Comparison of ENCODE assay signal across 1 cellular context in the genomic region with DNA sequence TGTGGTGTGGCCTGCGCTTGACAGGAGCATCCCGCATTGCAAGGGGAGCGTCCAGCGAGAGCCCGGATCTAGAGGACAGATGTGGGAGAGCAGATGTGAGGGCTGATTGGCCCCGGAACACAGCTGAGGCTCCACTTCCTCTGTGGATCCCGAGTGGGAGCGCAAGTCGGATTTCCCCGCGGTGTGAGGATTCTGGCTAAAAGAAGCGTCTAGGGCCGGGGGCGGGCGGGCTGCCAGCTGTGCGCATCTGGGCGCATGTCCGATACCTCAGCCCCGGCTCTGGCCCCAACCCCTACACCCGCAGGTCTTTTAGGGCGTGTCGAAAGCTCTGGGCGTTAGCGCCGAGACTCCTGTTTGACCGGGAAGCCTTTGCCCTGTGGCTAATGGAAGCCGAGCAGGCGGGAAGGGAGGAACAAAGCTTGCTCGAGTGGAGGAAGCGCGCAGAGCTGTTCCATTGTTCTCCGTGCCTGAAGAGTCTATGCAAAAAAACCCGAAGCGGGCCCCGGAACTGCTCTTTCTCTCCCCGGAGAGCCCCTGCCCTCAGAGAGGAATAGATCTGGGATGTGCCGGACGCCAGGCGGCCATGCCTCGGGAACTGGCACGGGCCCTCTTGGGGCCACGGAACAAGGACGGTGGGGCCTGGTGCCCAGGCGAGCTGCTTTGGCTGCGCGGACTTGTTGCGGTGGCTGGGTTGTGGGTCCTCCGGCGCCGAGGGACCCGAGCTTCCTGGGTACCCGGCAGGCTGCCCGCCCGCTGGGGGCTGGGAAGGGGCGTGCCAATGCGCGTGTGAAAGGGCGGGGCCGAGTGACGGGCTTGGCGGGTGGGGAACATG.
TF ChIP-seq lines count a peak whose summit lies in the region.

No MANE protein-coding gene starts in this region.

TF ChIP-seq in K562, 482 proteins besides CTCF, POLR2A, EP300 and RAD21 (continued from another document and continues in another):
- TF ChIP-seq ELF1 (tag; IDR thresholded peaks at IDR 0.05): peak; percentile 20; the same call in 1 of the 2 replicates
- peak in 1 of 2 experiments; percentile 70 for TF ChIP-seq E2F6 (IDR thresholded peaks at IDR 0.05; ENCODE audit: borderline replicate concordance in 1 of 2, extremely low read depth in 1 of 2, insufficient read depth in 1 of 2, insufficient read length in 1 of 2, low read depth in 1 of 2, low read length in 1 of 2, poor library complexity in 1 of 2, severe bottlenecking in 1 of 2)
- TF ChIP-seq TAF9B (IDR thresholded peaks at IDR 0.05; ENCODE audit: partially characterized antibody): no peak
- no peak for TF ChIP-seq ZNF75A (CRISPR knock-in tag; IDR thresholded peaks at IDR 0.05)
- peak; percentile 80; the same call in 1 of the 2 replicates for TF ChIP-seq KDM2B (CRISPR knock-in tag; IDR thresholded peaks at IDR 0.05)
- no peak for TF ChIP-seq HNRNPLL (IDR thresholded peaks at IDR 0.05; ENCODE audit: low read depth, low read length, poor library complexity, severe bottlenecking)
- TF ChIP-seq, protein P1, sequence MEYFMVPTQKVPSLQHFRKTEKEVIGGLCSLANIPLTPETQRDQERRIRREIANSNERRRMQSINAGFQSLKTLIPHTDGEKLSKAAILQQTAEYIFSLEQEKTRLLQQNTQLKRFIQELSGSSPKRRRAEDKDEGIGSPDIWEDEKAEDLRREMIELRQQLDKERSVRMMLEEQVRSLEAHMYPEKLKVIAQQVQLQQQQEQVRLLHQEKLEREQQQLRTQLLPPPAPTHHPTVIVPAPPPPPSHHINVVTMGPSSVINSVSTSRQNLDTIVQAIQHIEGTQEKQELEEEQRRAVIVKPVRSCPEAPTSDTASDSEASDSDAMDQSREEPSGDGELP (CRISPR knock-in tag; IDR thresholded peaks at IDR 0.05; ENCODE audit: borderline replicate concordance): peak; percentile 75
- TF ChIP-seq RFX7 (CRISPR knock-in tag; IDR thresholded peaks at IDR 0.05): no peak
- TF ChIP-seq, protein P2, sequence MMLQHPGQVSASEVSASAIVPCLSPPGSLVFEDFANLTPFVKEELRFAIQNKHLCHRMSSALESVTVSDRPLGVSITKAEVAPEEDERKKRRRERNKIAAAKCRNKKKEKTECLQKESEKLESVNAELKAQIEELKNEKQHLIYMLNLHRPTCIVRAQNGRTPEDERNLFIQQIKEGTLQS (IDR thresholded peaks at IDR 0.05): no peak
- TF ChIP-seq, protein P2 (CRISPR knock-in tag; conservative IDR thresholded peaks at IDR 0.05): 0 out of 2 replicates have a peak, but pooled peaks have one; percentile 50
- peak; percentile 65 for TF ChIP-seq POLR2G (IDR thresholded peaks at IDR 0.05; ENCODE audit: low read depth, low read length)
- TF ChIP-seq, protein P3, sequence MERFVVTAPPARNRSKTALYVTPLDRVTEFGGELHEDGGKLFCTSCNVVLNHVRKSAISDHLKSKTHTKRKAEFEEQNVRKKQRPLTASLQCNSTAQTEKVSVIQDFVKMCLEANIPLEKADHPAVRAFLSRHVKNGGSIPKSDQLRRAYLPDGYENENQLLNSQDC (CRISPR knock-in tag; IDR thresholded peaks at IDR 0.05): no peak
- TF ChIP-seq ZNF23 (CRISPR knock-in tag; IDR thresholded peaks at IDR 0.05): no peak
- TF ChIP-seq, protein P4, sequence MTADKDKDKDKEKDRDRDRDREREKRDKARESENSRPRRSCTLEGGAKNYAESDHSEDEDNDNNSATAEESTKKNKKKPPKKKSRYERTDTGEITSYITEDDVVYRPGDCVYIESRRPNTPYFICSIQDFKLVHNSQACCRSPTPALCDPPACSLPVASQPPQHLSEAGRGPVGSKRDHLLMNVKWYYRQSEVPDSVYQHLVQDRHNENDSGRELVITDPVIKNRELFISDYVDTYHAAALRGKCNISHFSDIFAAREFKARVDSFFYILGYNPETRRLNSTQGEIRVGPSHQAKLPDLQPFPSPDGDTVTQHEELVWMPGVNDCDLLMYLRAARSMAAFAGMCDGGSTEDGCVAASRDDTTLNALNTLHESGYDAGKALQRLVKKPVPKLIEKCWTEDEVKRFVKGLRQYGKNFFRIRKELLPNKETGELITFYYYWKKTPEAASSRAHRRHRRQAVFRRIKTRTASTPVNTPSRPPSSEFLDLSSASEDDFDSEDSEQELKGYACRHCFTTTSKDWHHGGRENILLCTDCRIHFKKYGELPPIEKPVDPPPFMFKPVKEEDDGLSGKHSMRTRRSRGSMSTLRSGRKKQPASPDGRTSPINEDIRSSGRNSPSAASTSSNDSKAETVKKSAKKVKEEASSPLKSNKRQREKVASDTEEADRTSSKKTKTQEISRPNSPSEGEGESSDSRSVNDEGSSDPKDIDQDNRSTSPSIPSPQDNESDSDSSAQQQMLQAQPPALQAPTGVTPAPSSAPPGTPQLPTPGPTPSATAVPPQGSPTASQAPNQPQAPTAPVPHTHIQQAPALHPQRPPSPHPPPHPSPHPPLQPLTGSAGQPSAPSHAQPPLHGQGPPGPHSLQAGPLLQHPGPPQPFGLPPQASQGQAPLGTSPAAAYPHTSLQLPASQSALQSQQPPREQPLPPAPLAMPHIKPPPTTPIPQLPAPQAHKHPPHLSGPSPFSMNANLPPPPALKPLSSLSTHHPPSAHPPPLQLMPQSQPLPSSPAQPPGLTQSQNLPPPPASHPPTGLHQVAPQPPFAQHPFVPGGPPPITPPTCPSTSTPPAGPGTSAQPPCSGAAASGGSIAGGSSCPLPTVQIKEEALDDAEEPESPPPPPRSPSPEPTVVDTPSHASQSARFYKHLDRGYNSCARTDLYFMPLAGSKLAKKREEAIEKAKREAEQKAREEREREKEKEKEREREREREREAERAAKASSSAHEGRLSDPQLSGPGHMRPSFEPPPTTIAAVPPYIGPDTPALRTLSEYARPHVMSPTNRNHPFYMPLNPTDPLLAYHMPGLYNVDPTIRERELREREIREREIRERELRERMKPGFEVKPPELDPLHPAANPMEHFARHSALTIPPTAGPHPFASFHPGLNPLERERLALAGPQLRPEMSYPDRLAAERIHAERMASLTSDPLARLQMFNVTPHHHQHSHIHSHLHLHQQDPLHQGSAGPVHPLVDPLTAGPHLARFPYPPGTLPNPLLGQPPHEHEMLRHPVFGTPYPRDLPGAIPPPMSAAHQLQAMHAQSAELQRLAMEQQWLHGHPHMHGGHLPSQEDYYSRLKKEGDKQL (CRISPR knock-in tag; IDR thresholded peaks at IDR 0.05; ENCODE audit: borderline replicate concordance): no peak
- peak; percentile 52; the same call in 1 of the 2 replicates for TF ChIP-seq CREB1 (IDR thresholded peaks at IDR 0.05)
- no peak for TF ChIP-seq CREB1 (CRISPR knock-in tag; IDR thresholded peaks at IDR 0.05)
- TF ChIP-seq, protein P5, sequence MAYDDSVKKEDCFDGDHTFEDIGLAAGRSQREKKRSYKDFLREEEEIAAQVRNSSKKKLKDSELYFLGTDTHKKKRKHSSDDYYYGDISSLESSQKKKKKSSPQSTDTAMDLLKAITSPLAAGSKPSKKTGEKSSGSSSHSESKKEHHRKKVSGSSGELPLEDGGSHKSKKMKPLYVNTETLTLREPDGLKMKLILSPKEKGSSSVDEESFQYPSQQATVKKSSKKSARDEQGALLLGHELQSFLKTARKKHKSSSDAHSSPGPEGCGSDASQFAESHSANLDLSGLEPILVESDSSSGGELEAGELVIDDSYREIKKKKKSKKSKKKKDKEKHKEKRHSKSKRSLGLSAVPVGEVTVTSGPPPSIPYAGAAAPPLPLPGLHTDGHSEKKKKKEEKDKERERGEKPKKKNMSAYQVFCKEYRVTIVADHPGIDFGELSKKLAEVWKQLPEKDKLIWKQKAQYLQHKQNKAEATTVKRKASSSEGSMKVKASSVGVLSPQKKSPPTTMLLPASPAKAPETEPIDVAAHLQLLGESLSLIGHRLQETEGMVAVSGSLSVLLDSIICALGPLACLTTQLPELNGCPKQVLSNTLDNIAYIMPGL (CRISPR knock-in tag; IDR thresholded peaks at IDR 0.05): 0 out of 2 replicates have a peak, but pooled peaks have one; percentile 40
- TF ChIP-seq, protein P6, sequence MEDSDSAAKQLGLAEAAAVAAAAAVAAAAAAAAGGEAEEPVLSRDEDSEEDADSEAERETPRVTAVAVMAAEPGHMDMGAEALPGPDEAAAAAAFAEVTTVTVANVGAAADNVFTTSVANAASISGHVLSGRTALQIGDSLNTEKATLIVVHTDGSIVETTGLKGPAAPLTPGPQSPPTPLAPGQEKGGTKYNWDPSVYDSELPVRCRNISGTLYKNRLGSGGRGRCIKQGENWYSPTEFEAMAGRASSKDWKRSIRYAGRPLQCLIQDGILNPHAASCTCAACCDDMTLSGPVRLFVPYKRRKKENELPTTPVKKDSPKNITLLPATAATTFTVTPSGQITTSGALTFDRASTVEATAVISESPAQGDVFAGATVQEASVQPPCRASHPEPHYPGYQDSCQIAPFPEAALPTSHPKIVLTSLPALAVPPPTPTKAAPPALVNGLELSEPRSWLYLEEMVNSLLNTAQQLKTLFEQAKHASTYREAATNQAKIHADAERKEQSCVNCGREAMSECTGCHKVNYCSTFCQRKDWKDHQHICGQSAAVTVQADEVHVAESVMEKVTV (CRISPR knock-in tag; IDR thresholded peaks at IDR 0.05): 0 out of 2 replicates have a peak, but pooled peaks have one; percentile 4
- TF ChIP-seq GTF2E2 (tag; IDR thresholded peaks at IDR 0.05): no peak
- TF ChIP-seq RBBP5 (IDR thresholded peaks at IDR 0.05; ENCODE audit: borderline replicate concordance, insufficient read depth, low read length, poor library complexity, severe bottlenecking): peak; percentile 24
- no peak for TF ChIP-seq CBFB (CRISPR knock-in tag; IDR thresholded peaks at IDR 0.05)
- TF ChIP-seq ARID2 (IDR thresholded peaks at IDR 0.05): no peak
- no peak for TF ChIP-seq ID3 (CRISPR knock-in tag; IDR thresholded peaks at IDR 0.05)
- TF ChIP-seq ID3 (tag; IDR thresholded peaks at IDR 0.05): no peak; the same call in 1 of the 2 replicates
- TF ChIP-seq, protein P7, sequence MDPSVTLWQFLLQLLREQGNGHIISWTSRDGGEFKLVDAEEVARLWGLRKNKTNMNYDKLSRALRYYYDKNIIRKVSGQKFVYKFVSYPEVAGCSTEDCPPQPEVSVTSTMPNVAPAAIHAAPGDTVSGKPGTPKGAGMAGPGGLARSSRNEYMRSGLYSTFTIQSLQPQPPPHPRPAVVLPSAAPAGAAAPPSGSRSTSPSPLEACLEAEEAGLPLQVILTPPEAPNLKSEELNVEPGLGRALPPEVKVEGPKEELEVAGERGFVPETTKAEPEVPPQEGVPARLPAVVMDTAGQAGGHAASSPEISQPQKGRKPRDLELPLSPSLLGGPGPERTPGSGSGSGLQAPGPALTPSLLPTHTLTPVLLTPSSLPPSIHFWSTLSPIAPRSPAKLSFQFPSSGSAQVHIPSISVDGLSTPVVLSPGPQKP (CRISPR knock-in tag; IDR thresholded peaks at IDR 0.05): no peak
